Comparison of ENCODE assay signal across 11 cellular contexts in genomic region chr1:55129194-55129728, GRCh38.
A peak's percentile ranks its signal among the peaks of the same experiment; 100 is the strongest.
DNase-seq lines count a peak whose midpoint lies in the region; ATAC-seq, FAIRE-seq and TF ChIP-seq lines count a peak whose summit lies in the region.
"Had no signal": no experiment of that assay in that cellular context is flagged by ENCODE, and none has a peak within 500 bp of the region (broad histone marks: within the 10 kb centered on the region; RNA-seq: fewer than 3 reads in every experiment).

No MANE protein-coding gene starts in this region.

- TF ChIP-seq POLR2A in A549 (IDR thresholded peaks at IDR 0.05; ENCODE audit: low read length), result no peak

- H3K36me3 ChIP-seq in H7 (replicated peaks; ENCODE audit: control insufficient read depth, insufficient read depth, low read length), result peaks cover 17% of the 10 kb centered on the region

- CTCF ChIA-PET in A549 (lab: Yijun Ruan, JAX), result interaction anchor here (2.4 kb wide), 1 partner anchor 11 kb away, joined by 5 read pairs; no protein-coding TSS in a partner anchor

- FAIRE-seq in A549 (lab: Jason Lieb, UNC), result no peak

- POLR2A ChIA-PET in A549 (lab: Yijun Ruan, JAX), result no interaction called here

- H3K27ac Mint-ChIP-seq in activated naive CD8-positive, alpha-beta T cell treated with anti-CD3 and anti-CD28 coated beads, Interleukin-2, amount 50 U/mL, for 24 hours, result peak overlapping the region; percentile 92
- H3K27ac Mint-ChIP-seq: GM23338 had no signal

- H3K4me1 Mint-ChIP-seq in activated naive CD8-positive, alpha-beta T cell treated with anti-CD3 and anti-CD28 coated beads, Interleukin-2, amount 50 U/mL, for 24 hours, result peaks cover 45% of the 10 kb centered on the region
- H3K4me1 Mint-ChIP-seq: GM23338 had no signal

- no peak overlapping the region for H3K4me3 Mint-ChIP-seq in activated naive CD8-positive, alpha-beta T cell treated with anti-CD3 and anti-CD28 coated beads, Interleukin-2, amount 50 U/mL, for 24 hours
- H3K4me3 Mint-ChIP-seq: GM23338 had no signal

- ATAC-seq in A549, result no peak
- ATAC-seq in activated naive CD8-positive, alpha-beta T cell treated with anti-CD3 and anti-CD28 coated beads, Interleukin-2, amount 50 U/mL, for 24 hours, result no peak
- ATAC-seq: GM23338 had no signal

- no peaks in the 10 kb centered on the region for H3K27me3 Mint-ChIP-seq in activated naive CD8-positive, alpha-beta T cell treated with anti-CD3 and anti-CD28 coated beads, Interleukin-2, amount 50 U/mL, for 24 hours

- H3K27me3 ChIP-seq in HL-60 (ENCODE audit: insufficient read depth, poor library complexity, severe bottlenecking) (no peaks in the 10 kb centered on the region), H7 (ENCODE audit: control insufficient read depth, insufficient read depth, low read length) (no peaks in the 10 kb centered on the region)

- DNase-seq in A549 (ENCODE audit: low read depth in 1 of 2, low spot score in 1 of 2), result no peak
- peak; percentile 17 to 72 for DNase-seq in HL-60 (ENCODE audit: low read depth in 1 of 2, low spot score in 1 of 2)
- DNase-seq in activated naive CD8-positive, alpha-beta T cell treated with anti-CD3 and anti-CD28 coated beads, Interleukin-2, amount 50 U/mL, for 24 hours, result no peak
- peak; percentile 35 for DNase-seq in kidney tubule cell (ENCODE audit: low spot score)
- no peak for DNase-seq in H7
- no peak for DNase-seq in activated CD8-positive, alpha-beta memory T cell treated with anti-CD3 and anti-CD28 coated beads, Interleukin-2, amount 50 U/mL, for 48 hours
- DNase-seq in islet precursor cell, result no peak
- DNase-seq in GM20000 (ENCODE audit: low spot score), result no peak
- DNase-seq: NCI-H146, occipital lobe had no signal

- peaks cover 3% of the 10 kb centered on the region for H3K9me3 Mint-ChIP-seq in activated naive CD8-positive, alpha-beta T cell treated with anti-CD3 and anti-CD28 coated beads, Interleukin-2, amount 50 U/mL, for 24 hours
- H3K9me3 Mint-ChIP-seq: GM23338 had no signal

- peaks cover 37% of the 10 kb centered on the region for H3K4me1 ChIP-seq in A549

- TF ChIP-seq RAD21 in A549 (conservative IDR thresholded peaks at IDR 0.05 in 1 of 2, IDR thresholded peaks at IDR 0.05 in 1 of 2), result no peak

- H3K27ac ChIP-seq in A549, result peak overlapping the region in 1 of 2 experiments; percentile 55; a peak in 1 of 6 replicates
- H3K27ac ChIP-seq in HL-60 (replicated peaks), result peak overlapping the region; percentile 52

- H3K4me2 ChIP-seq in A549, result peak overlapping the region; percentile 45
- H3K4me2 ChIP-seq: GM23338 had no signal

- WGBS in A549 (ENCODE audit: missing lambda C conversion rate), result 68% methylated on average over 4 of the region's 4 CpGs

- H3K4me3 ChIP-seq in A549, result no peak overlapping the region
- H3K4me3 ChIP-seq in HL-60 (replicated peaks; ENCODE audit: insufficient read depth, low read length), result no peak overlapping the region
- H3K4me3 ChIP-seq in H7 (ENCODE audit: insufficient read depth, low read depth, low read length), result no peak overlapping the region
- H3K4me3 ChIP-seq: GM23338 had no signal

- no peak for TF ChIP-seq EP300 in A549 (IDR thresholded peaks at IDR 0.05)

- TF ChIP-seq CTCF in A549 (IDR thresholded peaks at IDR 0.05), result no peak
- no peak for TF ChIP-seq CTCF in HL-60 (IDR thresholded peaks at IDR 0.05; ENCODE audit: insufficient read depth, low read length)
- TF ChIP-seq CTCF in GM20000 (IDR thresholded peaks at IDR 0.05; ENCODE audit: extremely low read depth, missing control alignments), result no peak

- H3K36me3 Mint-ChIP-seq in activated naive CD8-positive, alpha-beta T cell treated with anti-CD3 and anti-CD28 coated beads, Interleukin-2, amount 50 U/mL, for 24 hours (ENCODE audit: low read depth), result peaks cover 77% of the 10 kb centered on the region

- no peaks in the 10 kb centered on the region for H3K9me3 ChIP-seq in A549

TF ChIP-seq in A549, 52 proteins besides CTCF, POLR2A, EP300 and RAD21:
- TF ChIP-seq, protein P1, sequence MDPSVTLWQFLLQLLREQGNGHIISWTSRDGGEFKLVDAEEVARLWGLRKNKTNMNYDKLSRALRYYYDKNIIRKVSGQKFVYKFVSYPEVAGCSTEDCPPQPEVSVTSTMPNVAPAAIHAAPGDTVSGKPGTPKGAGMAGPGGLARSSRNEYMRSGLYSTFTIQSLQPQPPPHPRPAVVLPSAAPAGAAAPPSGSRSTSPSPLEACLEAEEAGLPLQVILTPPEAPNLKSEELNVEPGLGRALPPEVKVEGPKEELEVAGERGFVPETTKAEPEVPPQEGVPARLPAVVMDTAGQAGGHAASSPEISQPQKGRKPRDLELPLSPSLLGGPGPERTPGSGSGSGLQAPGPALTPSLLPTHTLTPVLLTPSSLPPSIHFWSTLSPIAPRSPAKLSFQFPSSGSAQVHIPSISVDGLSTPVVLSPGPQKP (IDR thresholded peaks at IDR 0.05; ENCODE audit: low read depth, low read length), result no peak
- TF ChIP-seq CHD2 (IDR thresholded peaks at IDR 0.05; ENCODE audit: low read length, partially characterized antibody) (no peak), MYC (IDR thresholded peaks at IDR 0.05; ENCODE audit: borderline replicate concordance, low read length) (no peak), MAFK (IDR thresholded peaks at IDR 0.05; ENCODE audit: partially characterized antibody) (no peak), BCL3 (IDR thresholded peaks at IDR 0.05) (no peak), ZFP36 (IDR thresholded peaks at IDR 0.05; ENCODE audit: borderline replicate concordance, partially characterized antibody) (no peak), CEBPB (IDR thresholded peaks at IDR 0.05) (no peak), ZSCAN20 (CRISPR knock-in tag; IDR thresholded peaks at IDR 0.05) (no peak), FOXS1 (CRISPR knock-in tag; IDR thresholded peaks at IDR 0.05) (no peak), ESRRA (IDR thresholded peaks at IDR 0.05; ENCODE audit: borderline replicate concordance, low read length) (no peak), HOXB5 (CRISPR knock-in tag; IDR thresholded peaks at IDR 0.05) (no peak), HOXA7 (CRISPR knock-in tag; IDR thresholded peaks at IDR 0.05) (no peak), EHF (CRISPR knock-in tag; IDR thresholded peaks at IDR 0.05) (no peak), SREBF2 (IDR thresholded peaks at IDR 0.05) (no peak), HDAC2 (IDR thresholded peaks at IDR 0.05) (no peak), JUN (IDR thresholded peaks at IDR 0.05) (no peak), REST (IDR thresholded peaks at IDR 0.05) (no peak), JUNB (IDR thresholded peaks at IDR 0.05) (no peak)
- TF ChIP-seq, protein P2, sequence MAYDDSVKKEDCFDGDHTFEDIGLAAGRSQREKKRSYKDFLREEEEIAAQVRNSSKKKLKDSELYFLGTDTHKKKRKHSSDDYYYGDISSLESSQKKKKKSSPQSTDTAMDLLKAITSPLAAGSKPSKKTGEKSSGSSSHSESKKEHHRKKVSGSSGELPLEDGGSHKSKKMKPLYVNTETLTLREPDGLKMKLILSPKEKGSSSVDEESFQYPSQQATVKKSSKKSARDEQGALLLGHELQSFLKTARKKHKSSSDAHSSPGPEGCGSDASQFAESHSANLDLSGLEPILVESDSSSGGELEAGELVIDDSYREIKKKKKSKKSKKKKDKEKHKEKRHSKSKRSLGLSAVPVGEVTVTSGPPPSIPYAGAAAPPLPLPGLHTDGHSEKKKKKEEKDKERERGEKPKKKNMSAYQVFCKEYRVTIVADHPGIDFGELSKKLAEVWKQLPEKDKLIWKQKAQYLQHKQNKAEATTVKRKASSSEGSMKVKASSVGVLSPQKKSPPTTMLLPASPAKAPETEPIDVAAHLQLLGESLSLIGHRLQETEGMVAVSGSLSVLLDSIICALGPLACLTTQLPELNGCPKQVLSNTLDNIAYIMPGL (CRISPR knock-in tag; IDR thresholded peaks at IDR 0.05; ENCODE audit: borderline replicate concordance), result no peak

Comparison
In these comparisons a context has a peak if more than half of its experiments do, and no peak if none do; other contexts are left out.
1. DNase-seq: peak in HL-60 (2 of 2) and kidney tubule cell (single experiment); none in A549 (0 of 2), activated naive CD8-positive, alpha-beta T cell treated with anti-CD3 and anti-CD28 coated beads, Interleukin-2, amount 50 U/mL, for 24 hours (single experiment), H7 (single experiment), activated CD8-positive, alpha-beta memory T cell treated with anti-CD3 and anti-CD28 coated beads, Interleukin-2, amount 50 U/mL, for 48 hours (single experiment), islet precursor cell (single experiment) and GM20000 (single experiment).